ENCODE assay signal across 13 cellular contexts in the genomic region with DNA sequence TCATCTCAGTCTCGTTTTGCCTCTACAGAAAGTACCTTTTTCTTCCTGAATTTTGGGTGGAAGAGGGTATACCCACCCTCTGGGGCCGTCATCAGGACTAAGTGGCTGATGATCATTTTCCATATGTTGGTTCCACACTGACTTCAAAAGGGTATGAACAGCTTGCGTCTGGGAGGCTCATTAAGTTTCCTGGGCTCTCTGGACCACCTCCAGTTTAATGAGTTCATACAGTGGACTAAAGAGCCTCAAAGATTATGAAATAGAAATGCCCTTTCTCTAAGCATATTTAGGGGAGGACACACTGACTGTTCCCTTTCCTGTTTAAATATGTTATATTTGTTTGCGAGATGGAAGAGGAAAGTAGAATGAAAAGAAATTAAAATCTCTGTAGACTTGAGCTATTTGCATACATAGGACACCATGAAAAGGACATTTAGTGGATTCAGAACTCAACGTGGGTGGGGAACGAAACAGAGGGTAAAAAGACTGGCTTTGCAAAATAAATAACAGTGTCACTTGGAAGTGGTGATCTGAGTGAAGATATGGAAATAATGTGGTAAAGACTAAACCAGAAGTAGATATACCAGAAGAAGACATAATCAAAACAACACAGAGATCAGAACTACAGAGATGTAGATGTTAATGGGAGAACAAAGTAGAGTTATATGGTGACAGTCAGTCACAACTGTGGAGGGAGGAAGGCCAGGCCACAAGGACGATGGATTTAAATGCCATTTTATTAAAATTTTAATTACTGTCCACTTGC.
"Had no signal": no experiment of that assay in that cellular context is flagged by ENCODE, and none has a peak within 500 bp of the region (broad histone marks: within the 10 kb centered on the region; RNA-seq: fewer than 3 reads in every experiment).

No MANE protein-coding gene starts in this region.

- H3K9me3 ChIP-seq: body of pancreas, sigmoid colon had no signal

- H3K36me3 ChIP-seq: sigmoid colon had no signal

- H3K4me1 ChIP-seq: body of pancreas, sigmoid colon had no signal

- DNase-seq: activated CD4-positive, alpha-beta T cell treated with anti-CD3 and anti-CD28 coated beads for 1 hour; activated CD4-positive, alpha-beta T cell treated with anti-CD3 and anti-CD28 coated beads, Interleukin-2, amount 50 U/mL, for 48 hours; activated effector memory CD4-positive, alpha-beta T cell treated with anti-CD3 and anti-CD28 coated beads, Interleukin-2, amount 50 U/mL, for 16 hours; activated T-cell treated with anti-CD3 and anti-CD28 coated beads, Interleukin-2, amount 50 U/mL, for 4 hours; amniotic stem cell; body of pancreas; cerebellar nuclear complex; head of caudate nucleus; nucleus accumbens; sigmoid colon; stimulated activated naive CD4-positive, alpha-beta T cell; substantia nigra; trophoblast cell had no signal

- H3K27me3 ChIP-seq: body of pancreas, sigmoid colon had no signal

- H3K27ac ChIP-seq: body of pancreas, sigmoid colon had no signal

- H3K4me3 ChIP-seq: body of pancreas, sigmoid colon had no signal
